ENCODE assay signal across 24 cellular contexts in the genomic region with DNA sequence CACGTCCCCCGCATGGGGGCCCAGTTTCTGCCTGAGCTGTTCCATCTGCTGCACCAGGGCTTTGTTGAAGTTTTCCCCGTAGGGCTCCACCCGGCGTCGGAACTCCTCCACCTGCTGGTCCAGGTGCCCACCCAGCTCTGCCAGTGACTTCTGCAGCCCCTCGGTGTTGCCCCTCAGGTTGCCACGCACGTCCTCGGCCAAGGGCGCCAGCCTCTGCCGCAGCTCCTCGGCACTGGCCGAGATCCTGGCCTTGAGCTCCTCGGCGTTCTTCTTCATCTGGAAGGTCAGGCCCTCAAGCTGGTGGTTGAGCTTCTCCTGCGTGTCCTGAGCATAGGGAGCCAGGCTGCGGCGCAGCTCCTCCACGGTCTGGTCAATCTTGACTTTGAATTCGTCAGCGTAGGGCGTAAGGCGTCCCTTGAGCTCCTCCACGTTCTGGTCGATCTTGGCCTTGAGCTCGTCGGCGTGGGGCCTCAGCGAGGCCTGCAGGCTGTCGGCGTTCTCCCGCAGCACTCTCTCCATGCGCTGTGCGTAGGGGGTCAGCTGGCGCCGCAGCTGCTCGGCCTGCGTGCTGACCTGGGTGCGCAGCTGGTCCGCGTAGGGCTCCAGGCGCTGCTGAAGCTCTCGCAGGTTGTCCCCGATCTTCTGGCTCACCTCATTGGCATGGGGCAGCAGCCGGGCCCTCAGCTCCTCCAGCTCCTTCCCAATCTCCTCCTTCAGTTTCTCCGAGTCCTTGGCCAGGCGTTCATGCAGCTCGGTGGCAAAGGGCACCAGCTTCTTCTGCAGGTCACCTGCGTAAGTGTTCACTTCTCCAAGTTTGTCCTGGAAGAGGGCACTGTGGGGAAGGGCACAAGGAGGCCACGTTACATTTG. TPM values are rescaled to one million over a fixed set of nuclear protein-coding genes. Genes with fewer than 3 reads are reported as not detected.
DNase-seq lines count a peak whose midpoint lies in the region; ATAC-seq, FAIRE-seq and TF ChIP-seq lines count a peak whose summit lies in the region.
"Had no signal": no experiment of that assay in that cellular context is flagged by ENCODE, and none has a peak within 500 bp of the region (broad histone marks: within the 10 kb centered on the region; RNA-seq: fewer than 3 reads in every experiment).

No MANE protein-coding gene starts in this region.

- H3K27ac ChIP-seq in K562 (ENCODE audit: extremely low read depth, low read depth, low read length), result no peak overlapping the region
- H3K27ac ChIP-seq in H1 (ENCODE audit: low read depth, low read length), result no peak overlapping the region
- H3K27ac ChIP-seq: A549, C4-2B, GM23248, HL-60 had no signal

- no peak overlapping the region for H3K14ac ChIP-seq in H1 (ENCODE audit: insufficient read length)

- no peak overlapping the region; the same call in 1 of the 2 replicates for H2AK5ac ChIP-seq in H1 (ENCODE audit: low read depth, low read length)

- FAIRE-seq in K562 (lab: Jason Lieb, UNC) (no peak), H1 (lab: Jason Lieb, UNC) (no peak)
- FAIRE-seq: A549, D721Med, GM12892, GM18507, H54 had no signal

- H3K4me1 ChIP-seq in K562 (replicated peaks in 1 of 2; ENCODE audit: control insufficient read depth in 2 of 2, insufficient read depth in 2 of 2, low read length in 2 of 2) (peaks cover 0 to 13% of the 10 kb centered on the region in 2 experiments; a peak in 3 of 5 replicates), H1 (replicated peaks in 1 of 4; ENCODE audit: control insufficient read depth in 3 of 4, insufficient read depth in 4 of 4, low read length in 3 of 4) (no peaks in the 10 kb centered on the region)
- H3K4me1 ChIP-seq: A549 had no signal

- H4K20me1 ChIP-seq in K562 (replicated peaks; ENCODE audit: control insufficient read depth, insufficient read depth, low read length) (no peaks in the 10 kb centered on the region), H1 (replicated peaks in 1 of 2; ENCODE audit: control insufficient read depth in 1 of 2, insufficient read depth in 2 of 2, low read length in 2 of 2) (no peaks in the 10 kb centered on the region)

- no peaks in the 10 kb centered on the region for H3K9me1 ChIP-seq in K562 (ENCODE audit: control insufficient read depth, insufficient read depth, low read length)

- H3K27me3 ChIP-seq in K562 (ENCODE audit: control insufficient read depth in 2 of 2, insufficient read depth in 2 of 2, low read length in 2 of 2) (peaks cover 0 to 10% of the 10 kb centered on the region in 2 experiments; a peak in 1 of 5 replicates), H1 (replicated peaks in 1 of 4; ENCODE audit: control insufficient read depth in 3 of 4, extremely low read depth in 1 of 4, insufficient read depth in 3 of 4, low read length in 3 of 4) (no peaks in the 10 kb centered on the region)

- H3K23ac ChIP-seq in H1 (ENCODE audit: insufficient read length), result no peak overlapping the region

- no peak overlapping the region for H4K5ac ChIP-seq in H1 (ENCODE audit: insufficient read length, low read depth, low read length)

- H3K23me2 ChIP-seq in H1 (ENCODE audit: low read depth, low read length), result no peaks in the 10 kb centered on the region; the same call in 1 of the 2 replicates

- no peak for TF ChIP-seq RAD21 in K562 (CRISPR knock-in tag; conservative IDR thresholded peaks at IDR 0.05 in 1 of 2, IDR thresholded peaks at IDR 0.05 in 1 of 2)
- no peak for TF ChIP-seq RAD21 in H1 (IDR thresholded peaks at IDR 0.05 in 1 of 2, conservative IDR thresholded peaks at IDR 0.05 in 1 of 2; ENCODE audit: low read depth in 2 of 2, low read length in 2 of 2)

- intact Hi-C loops in K562 (cut with micrococcal nuclease), result no loop called here
- intact Hi-C loops in posterior vena cava (cut with DNase I), result no loop called here

- TF ChIP-seq CTCF in K562 (IDR thresholded peaks at IDR 0.05 in 2 of 3, conservative IDR thresholded peaks at IDR 0.05 in 1 of 3; ENCODE audit: insufficient read depth in 2 of 3, low read depth in 1 of 3, low read length in 3 of 3) (no peak), H1 (IDR thresholded peaks at IDR 0.05; ENCODE audit: control extremely low read depth in 1 of 3, insufficient read depth in 1 of 3, low read depth in 1 of 3, low read length in 3 of 3) (no peak), GM20000 (IDR thresholded peaks at IDR 0.05; ENCODE audit: extremely low read depth, missing control alignments) (no peak)

- TF ChIP-seq EP300 in K562 (IDR thresholded peaks at IDR 0.05; ENCODE audit: low read length) (no peak), H1 (IDR thresholded peaks at IDR 0.05; ENCODE audit: borderline replicate concordance in 1 of 2, low read depth in 2 of 2, low read length in 2 of 2) (no peak)

- in situ Hi-C loops in K562 (cut with MboI), result no loop called here

- H3K9ac ChIP-seq in K562 (ENCODE audit: insufficient read depth in 1 of 2, low read depth in 2 of 2, low read length in 2 of 2) (no peak overlapping the region), H1 (replicated peaks in 1 of 4; ENCODE audit: extremely low read depth in 1 of 4, low read depth in 3 of 4, low read length in 3 of 4) (no peak overlapping the region)
- H3K9ac ChIP-seq: GM23248 had no signal

- H3K79me2 ChIP-seq in K562 (ENCODE audit: control insufficient read depth, insufficient read depth, low read length) (no peaks in the 10 kb centered on the region), H1 (ENCODE audit: control insufficient read depth in 1 of 2, insufficient read depth in 2 of 2, low read length in 2 of 2) (no peaks in the 10 kb centered on the region)

- TF ChIP-seq POLR2A in K562 (conservative IDR thresholded peaks at IDR 0.05) (no peak), H1 (IDR thresholded peaks at IDR 0.05; ENCODE audit: control extremely low read depth in 1 of 2, low read depth in 2 of 2, low read length in 2 of 2) (no peak)

- CTCF ChIA-PET in K562 (lab: Yijun Ruan, JAX; ENCODE audit: low intra/inter-chr PET ratio), result no interaction called here
- CTCF ChIA-PET in H1 (lab: Charles Lee; ENCODE audit: partially characterized antibody), result interaction anchor here (0.7 to 6.9 kb wide), 9 partner anchors 8 to 285 kb away, joined by 3 to 60 read pairs (median 5); a partner anchor contains a TSS

- no peak for ATAC-seq in K562
- ATAC-seq in left lobe of liver, result no peak
- no peak for ATAC-seq in GM18870 (IDR thresholded peaks at IDR 0.05; ENCODE audit: unreplicated experiment)
- ATAC-seq: A549, HCT116 had no signal

- H2BK12ac ChIP-seq in H1 (ENCODE audit: low read depth, low read length), result no peak overlapping the region

- H3K4me3 ChIP-seq in K562 (no peak overlapping the region), H1 (ENCODE audit: extremely low read depth in 1 of 4, insufficient read depth in 2 of 4, low read depth in 3 of 4, low read length in 4 of 4) (no peak overlapping the region)
- H3K4me3 ChIP-seq: A549, GM23248 had no signal

- H4K91ac ChIP-seq in H1 (replicated peaks; ENCODE audit: insufficient read length, low read length), result no peak overlapping the region

- POLR2A ChIA-PET in K562 (lab: Yijun Ruan, JAX), result interaction anchor here (0.6 to 1.2 kb wide), 7 partner anchors 8 to 509 kb away, joined by 3 to 6 read pairs (median 3); a partner anchor contains a TSS
- POLR2A ChIA-PET in H1 (lab: Charles Lee; ENCODE audit: partially characterized antibody), result interaction anchor here (1.1 kb wide), 1 partner anchor 8 kb away, joined by 3 read pairs; a partner anchor contains a TSS

- H2AFZ ChIP-seq in K562 (ENCODE audit: low read depth, low read length) (no peak overlapping the region; the same call in 1 of the 2 replicates), H1 (ENCODE audit: low read length) (no peak overlapping the region)
- H2AFZ ChIP-seq: GM23248 had no signal

- BruUV-seq in K562 (replicated peaks; lab: Mats Ljungman, UMichigan), result no TSS peak

- no peak overlapping the region for H3K56ac ChIP-seq in H1 (replicated peaks; ENCODE audit: insufficient read length, low read depth, low read length)

- H3K4me2 ChIP-seq in K562 (ENCODE audit: insufficient read depth, low read length) (no peak overlapping the region), H1 (ENCODE audit: insufficient read depth in 1 of 2, low read depth in 2 of 2, low read length in 2 of 2) (no peak overlapping the region)
- H3K4me2 ChIP-seq: A549 had no signal

- H3K36me3 ChIP-seq in K562 (ENCODE audit: control insufficient read depth, insufficient read depth, low read length) (no peaks in the 10 kb centered on the region), H1 (ENCODE audit: control insufficient read depth in 2 of 4, insufficient read depth in 4 of 4, low read length in 3 of 4) (no peaks in the 10 kb centered on the region)

- H4K8ac ChIP-seq in H1 (ENCODE audit: extremely low read depth, insufficient read depth, low read length), result peak overlapping the region; percentile 4; the same call in 1 of the 2 replicates

- H3K18ac ChIP-seq in H1 (ENCODE audit: extremely low read depth, low read length), result no peak overlapping the region

- H3K79me1 ChIP-seq in H1 (ENCODE audit: low read depth, low read length), result no peaks in the 10 kb centered on the region

- no peak overlapping the region for H2BK5ac ChIP-seq in H1 (ENCODE audit: low read depth, low read length)

- H2BK120ac ChIP-seq in H1 (replicated peaks; ENCODE audit: low read depth, low read length), result no peak overlapping the region

- H2BK20ac ChIP-seq in H1 (ENCODE audit: low read length), result no peak overlapping the region

- DNase-seq in K562 (ENCODE audit: extremely low read depth in 1 of 4, low spot score in 3 of 4), result no peak
- no peak for DNase-seq in H1 (ENCODE audit: low read depth in 1 of 2, low spot score in 2 of 2)
- peak; percentile 40 for DNase-seq in left lobe of liver (ENCODE audit: low spot score)
- peak; percentile 75 for DNase-seq in posterior vena cava (ENCODE audit: low spot score)
- DNase-seq in NCI-H345 (lab: John Stamatoyannopoulos, UW), result no peak
- no peak for DNase-seq in GM20000 (ENCODE audit: low spot score)
- DNase-seq: AML-193; Caco-2; CD4-positive, alpha-beta T cell; GDM1; GM23248; HFFc6; KBM-7 had no signal

- H3K9me3 ChIP-seq in K562 (replicated peaks; ENCODE audit: control insufficient read depth, insufficient read depth, low read depth, low read length), result no peaks in the 10 kb centered on the region
- no peaks in the 10 kb centered on the region for H3K9me3 ChIP-seq in H1 (ENCODE audit: insufficient read depth in 2 of 2, low read depth in 1 of 2, low read length in 1 of 2)
- H3K9me3 ChIP-seq: A549, Caco-2 had no signal

- 36% methylated on average over 47 of the region's 51 CpGs for WGBS in K562 (ENCODE audit: insufficient coverage, low coverage, missing lambda C conversion rate)
- WGBS in H1 (ENCODE audit: extremely low coverage in 1 of 2, insufficient coverage in 1 of 2, insufficient read length in 1 of 2, insufficient replicate concordance in 2 of 2, low coverage in 1 of 2, low lambda C conversion rate in 2 of 2, missing lambda C conversion rate in 1 of 2), 2 experiments, result 92% methylated on average over 50 of the region's 51 CpGs; no CpG with 5 or more reads in 1 of the 2 experiments

- no peak overlapping the region for H2BK15ac ChIP-seq in H1 (ENCODE audit: low read length)

- H3K4ac ChIP-seq in H1 (replicated peaks; ENCODE audit: insufficient read length, low read depth, low read length), result no peak overlapping the region

RNA-seq across cellular contexts. Expression of a gene that starts 1.8 kb away (rescaled TPM):
- total RNA-seq in K562 (2011; cell fraction: chromatin; rRNA removed; ENCODE audit: low replicate concordance), result 0.32 TPM in 1 of 2 replicates, not detected in the other
- total RNA-seq in K562 (2011; cell fraction: nucleolus; rRNA removed), result not detected in 2 replicates
- total RNA-seq in K562 (2011; cell fraction: nucleoplasm; rRNA removed), result not detected in 2 replicates
- total RNA-seq in K562 (2014; rRNA removed), result not detected in 2 replicates
- not detected in 2 replicates for total RNA-seq in K562 (2014; rRNA removed; fragmentation: Illumina TruSeq; extraction: Trizol)
- total RNA-seq in K562 (2015; rRNA removed; fragmentation: Illumina TruSeq; extraction: Trizol), result not detected in 2 replicates
- not detected in 2 replicates for total RNA-seq in K562 (2021)
- polyA plus RNA-seq in K562 (2011; rRNA removed), result not detected in 2 replicates
- polyA plus RNA-seq in K562 (2011; cell fraction: cytosol; rRNA removed), result not detected in 2 replicates
- not detected in 2 replicates for polyA plus RNA-seq in K562 (2011; cell fraction: nucleus; rRNA removed)
- polyA plus RNA-seq in K562 (2012), result 0.10 TPM in 1 of 2 replicates, not detected in the other
- not detected in 2 replicates for polyA plus RNA-seq in K562 (2014; fragmentation: Illumina TruSeq; extraction: Trizol)
- not detected for polyA plus RNA-seq in K562 (2014; fragmentation: Nextera tagmentation; extraction: Ambion mirVana)
- polyA plus RNA-seq in K562 (2014; rRNA removed), result 0.07 and 0.11 TPM in 2 replicates
- not detected in 2 replicates for polyA minus RNA-seq in K562 (2011; rRNA and poly(A)+ RNA removed)
- not detected in 2 replicates for polyA minus RNA-seq in K562 (2011; cell fraction: cytosol; rRNA and poly(A)+ RNA removed)
- not detected in 2 replicates for polyA minus RNA-seq in K562 (2011; cell fraction: nucleus; rRNA and poly(A)+ RNA removed)
- total RNA-seq in H1 (2021; fragmentation: NEBNext Ultra II Directional; extraction: Animal tissue kit (Norgen Biotek cat#: 25700)), result not detected in 2 replicates
- polyA plus RNA-seq in H1 (2011; rRNA removed), result not detected in 2 replicates
- not detected for polyA plus RNA-seq in H1 (2011; cell fraction: cytosol; rRNA removed)
- not detected for polyA plus RNA-seq in H1 (2011; cell fraction: nucleus; rRNA removed)
- polyA plus RNA-seq in H1 (2012, experiment 1 of 2), result not detected in 4 replicates
- polyA plus RNA-seq in H1 (2012, experiment 2 of 2), result 0.16 TPM
- not detected for polyA plus RNA-seq in H1 (2013, experiment 1 of 2)
- not detected for polyA plus RNA-seq in H1 (2013, experiment 2 of 2)
- polyA minus RNA-seq in H1 (2011; rRNA and poly(A)+ RNA removed), result not detected in 2 replicates
- polyA minus RNA-seq in H1 (2011; cell fraction: cytosol; rRNA and poly(A)+ RNA removed), result not detected
- polyA minus RNA-seq in H1 (2011; cell fraction: nucleus; rRNA and poly(A)+ RNA removed), result not detected
- 102 TPM for total RNA-seq in left lobe of liver
- total RNA-seq in posterior vena cava, result 1 to 10 TPM in 1 of 2 donors, not detected in 1; 2.0 TPM
- total RNA-seq: CD4-positive, alpha-beta T cell; GM23248; HFFc6; HT1080 had no signal
- polyA plus RNA-seq: A549, BJ, GM23248 had no signal

RNA-seq across cellular contexts. Expression of a gene that starts 8.4 kb away (rescaled TPM):
- total RNA-seq in K562 (2011; cell fraction: chromatin; rRNA removed; ENCODE audit: low replicate concordance), result not detected in 2 replicates
- not detected in 2 replicates for total RNA-seq in K562 (2011; cell fraction: nucleolus; rRNA removed)
- not detected in 2 replicates for total RNA-seq in K562 (2011; cell fraction: nucleoplasm; rRNA removed)
- total RNA-seq in K562 (2014; rRNA removed) (not detected in 2 replicates), K562 (2014; rRNA removed; fragmentation: Illumina TruSeq; extraction: Trizol) (not detected in 2 replicates), K562 (2015; rRNA removed; fragmentation: Illumina TruSeq; extraction: Trizol) (not detected in 2 replicates), K562 (2021) (1.1 and 1.7 TPM in 2 replicates), left lobe of liver (11,492 TPM), posterior vena cava (not detected)
- polyA plus RNA-seq in K562 (2011; rRNA removed) (not detected in 2 replicates), K562 (2014; fragmentation: Illumina TruSeq; extraction: Trizol) (not detected in 2 replicates), K562 (2014; fragmentation: Nextera tagmentation; extraction: Ambion mirVana) (not detected), K562 (2014; rRNA removed) (not detected in 2 replicates), H1 (2011; rRNA removed) (not detected in 2 replicates)
- polyA plus RNA-seq in K562 (2011; cell fraction: cytosol; rRNA removed), result not detected in 2 replicates
- not detected in 2 replicates for polyA plus RNA-seq in K562 (2011; cell fraction: nucleus; rRNA removed)
- not detected in 2 replicates for polyA plus RNA-seq in K562 (2012)
- polyA minus RNA-seq in K562 (2011; rRNA and poly(A)+ RNA removed), result not detected in 2 replicates
- polyA minus RNA-seq in K562 (2011; cell fraction: cytosol; rRNA and poly(A)+ RNA removed), result not detected in 2 replicates
- polyA minus RNA-seq in K562 (2011; cell fraction: nucleus; rRNA and poly(A)+ RNA removed), result not detected in 2 replicates
- total RNA-seq in H1 (2021; fragmentation: NEBNext Ultra II Directional; extraction: Animal tissue kit (Norgen Biotek cat#: 25700)), result not detected in 2 replicates
- not detected for polyA plus RNA-seq in H1 (2011; cell fraction: cytosol; rRNA removed)
- polyA plus RNA-seq in H1 (2011; cell fraction: nucleus; rRNA removed), result not detected
- not detected in 4 replicates for polyA plus RNA-seq in H1 (2012, experiment 1 of 2)
- polyA plus RNA-seq in H1 (2012, experiment 2 of 2), result not detected
- not detected for polyA plus RNA-seq in H1 (2013, experiment 1 of 2)
- polyA plus RNA-seq in H1 (2013, experiment 2 of 2), result not detected
- polyA minus RNA-seq in H1 (2011; rRNA and poly(A)+ RNA removed), result not detected in 2 replicates
- not detected for polyA minus RNA-seq in H1 (2011; cell fraction: cytosol; rRNA and poly(A)+ RNA removed)
- not detected for polyA minus RNA-seq in H1 (2011; cell fraction: nucleus; rRNA and poly(A)+ RNA removed)
- total RNA-seq: CD4-positive, alpha-beta T cell; GM23248; HFFc6; HT1080 had no signal
- polyA plus RNA-seq: A549, BJ, GM23248 had no signal

RNA-seq across cellular contexts. Expression of a gene that starts 16.1 kb away (rescaled TPM):
- not detected in 2 replicates for total RNA-seq in K562 (2011; cell fraction: chromatin; rRNA removed; ENCODE audit: low replicate concordance)
- not detected in 2 replicates for total RNA-seq in K562 (2011; cell fraction: nucleolus; rRNA removed)
- total RNA-seq in K562 (2011; cell fraction: nucleoplasm; rRNA removed), result not detected in 2 replicates
- total RNA-seq in K562 (2014; rRNA removed) (not detected in 2 replicates), K562 (2014; rRNA removed; fragmentation: Illumina TruSeq; extraction: Trizol) (not detected in 2 replicates), K562 (2015; rRNA removed; fragmentation: Illumina TruSeq; extraction: Trizol) (not detected in 2 replicates), K562 (2021) (1.8 TPM in 2 replicates), left lobe of liver (9,787 TPM), posterior vena cava (under 1 TPM in 1 of 2 donors, not detected in 1; 0.79 TPM)
- polyA plus RNA-seq in K562 (2011; rRNA removed) (not detected in 2 replicates), K562 (2014; fragmentation: Illumina TruSeq; extraction: Trizol) (not detected in 2 replicates), K562 (2014; fragmentation: Nextera tagmentation; extraction: Ambion mirVana) (not detected), K562 (2014; rRNA removed) (not detected in 2 replicates), H1 (2011; rRNA removed) (0.47 and 0.80 TPM in 2 replicates)
- polyA plus RNA-seq in K562 (2011; cell fraction: cytosol; rRNA removed), result 0.06 TPM in 1 of 2 replicates, not detected in the other
- polyA plus RNA-seq in K562 (2011; cell fraction: nucleus; rRNA removed), result 0.13 and 0.30 TPM in 2 replicates
- 0.14 TPM in 1 of 2 replicates, not detected in the other for polyA plus RNA-seq in K562 (2012)
- not detected in 2 replicates for polyA minus RNA-seq in K562 (2011; rRNA and poly(A)+ RNA removed)
- polyA minus RNA-seq in K562 (2011; cell fraction: cytosol; rRNA and poly(A)+ RNA removed), result 7.8 TPM in 1 of 2 replicates, not detected in the other
- polyA minus RNA-seq in K562 (2011; cell fraction: nucleus; rRNA and poly(A)+ RNA removed), result not detected in 2 replicates
- 0.48 TPM in 1 of 2 replicates, not detected in the other for total RNA-seq in H1 (2021; fragmentation: NEBNext Ultra II Directional; extraction: Animal tissue kit (Norgen Biotek cat#: 25700))
- 0.92 TPM for polyA plus RNA-seq in H1 (2011; cell fraction: cytosol; rRNA removed)
- polyA plus RNA-seq in H1 (2011; cell fraction: nucleus; rRNA removed), result 0.63 TPM
- 1.3 to 1.6 TPM (median 1.5 TPM) in 4 replicates for polyA plus RNA-seq in H1 (2012, experiment 1 of 2)
- 2.1 TPM for polyA plus RNA-seq in H1 (2012, experiment 2 of 2)
- 0.20 TPM for polyA plus RNA-seq in H1 (2013, experiment 1 of 2)
- 0.39 TPM for polyA plus RNA-seq in H1 (2013, experiment 2 of 2)
- polyA minus RNA-seq in H1 (2011; rRNA and poly(A)+ RNA removed), result 0.66 TPM in 1 of 2 replicates, not detected in the other
- polyA minus RNA-seq in H1 (2011; cell fraction: cytosol; rRNA and poly(A)+ RNA removed), result not detected
- polyA minus RNA-seq in H1 (2011; cell fraction: nucleus; rRNA and poly(A)+ RNA removed), result not detected
- total RNA-seq: GM23248, HFFc6 had no signal
- polyA plus RNA-seq: BJ had no signal

RNA-seq across cellular contexts. Expression of a gene that starts 29.6 kb away (rescaled TPM):
- total RNA-seq in K562 (2011; cell fraction: chromatin; rRNA removed; ENCODE audit: low replicate concordance), result not detected in 2 replicates
- not detected in 2 replicates for total RNA-seq in K562 (2011; cell fraction: nucleolus; rRNA removed)
- total RNA-seq in K562 (2011; cell fraction: nucleoplasm; rRNA removed), result not detected in 2 replicates
- total RNA-seq in K562 (2014; rRNA removed), result not detected in 2 replicates
- not detected in 2 replicates for total RNA-seq in K562 (2014; rRNA removed; fragmentation: Illumina TruSeq; extraction: Trizol)
- not detected in 2 replicates for total RNA-seq in K562 (2015; rRNA removed; fragmentation: Illumina TruSeq; extraction: Trizol)
- 0.67 TPM in 1 of 2 replicates, not detected in the other for total RNA-seq in K562 (2021)
- not detected in 2 replicates for polyA plus RNA-seq in K562 (2011; rRNA removed)
- 0.03 TPM in 1 of 2 replicates, not detected in the other for polyA plus RNA-seq in K562 (2011; cell fraction: cytosol; rRNA removed)
- polyA plus RNA-seq in K562 (2011; cell fraction: nucleus; rRNA removed), result not detected in 2 replicates
- not detected in 2 replicates for polyA plus RNA-seq in K562 (2012)
- polyA plus RNA-seq in K562 (2014; fragmentation: Illumina TruSeq; extraction: Trizol), result not detected in 2 replicates
- not detected for polyA plus RNA-seq in K562 (2014; fragmentation: Nextera tagmentation; extraction: Ambion mirVana)
- polyA plus RNA-seq in K562 (2014; rRNA removed), result not detected in 2 replicates
- polyA minus RNA-seq in K562 (2011; rRNA and poly(A)+ RNA removed), result not detected in 2 replicates
- polyA minus RNA-seq in K562 (2011; cell fraction: cytosol; rRNA and poly(A)+ RNA removed), result not detected in 2 replicates
- polyA minus RNA-seq in K562 (2011; cell fraction: nucleus; rRNA and poly(A)+ RNA removed), result not detected in 2 replicates
- 0.15 and 0.21 TPM in 2 replicates for total RNA-seq in H1 (2021; fragmentation: NEBNext Ultra II Directional; extraction: Animal tissue kit (Norgen Biotek cat#: 25700))
- polyA plus RNA-seq in H1 (2011; rRNA removed), result 0.08 and 0.09 TPM in 2 replicates
- 0.17 TPM for polyA plus RNA-seq in H1 (2011; cell fraction: cytosol; rRNA removed)
- 0.24 TPM for polyA plus RNA-seq in H1 (2011; cell fraction: nucleus; rRNA removed)
- 0.14 to 0.15 TPM in 2 of 4 replicates, not detected in the others for polyA plus RNA-seq in H1 (2012, experiment 1 of 2)
- 0.20 TPM for polyA plus RNA-seq in H1 (2012, experiment 2 of 2)
- 0.06 TPM for polyA plus RNA-seq in H1 (2013, experiment 1 of 2)
- polyA plus RNA-seq in H1 (2013, experiment 2 of 2), result 0.06 TPM
- polyA minus RNA-seq in H1 (2011; rRNA and poly(A)+ RNA removed), result 0.12 and 0.22 TPM in 2 replicates
- polyA minus RNA-seq in H1 (2011; cell fraction: cytosol; rRNA and poly(A)+ RNA removed), result not detected
- polyA minus RNA-seq in H1 (2011; cell fraction: nucleus; rRNA and poly(A)+ RNA removed), result 0.60 TPM
- 757 TPM for total RNA-seq in left lobe of liver
- not detected for total RNA-seq in posterior vena cava
- total RNA-seq: CD4-positive, alpha-beta T cell; GM23248; HFFc6; HT1080 had no signal
- polyA plus RNA-seq: A549, BJ, GM23248 had no signal

RNA-seq across cellular contexts. Expression of a gene that starts 33.5 kb away (rescaled TPM):
- 120 and 142 TPM in 2 replicates for total RNA-seq in K562 (2011; cell fraction: chromatin; rRNA removed; ENCODE audit: low replicate concordance)
- 64.1 and 76.7 TPM in 2 replicates for total RNA-seq in K562 (2011; cell fraction: nucleolus; rRNA removed)
- total RNA-seq in K562 (2011; cell fraction: nucleoplasm; rRNA removed), result 77.9 and 94.5 TPM in 2 replicates
- total RNA-seq in K562 (2014; rRNA removed) (67.0 and 80.2 TPM in 2 replicates), K562 (2014; rRNA removed; fragmentation: Illumina TruSeq; extraction: Trizol) (94.1 and 104 TPM in 2 replicates), K562 (2015; rRNA removed; fragmentation: Illumina TruSeq; extraction: Trizol) (83.8 and 85.1 TPM in 2 replicates), K562 (2021) (83.8 and 88.6 TPM in 2 replicates), left lobe of liver (53.4 TPM), posterior vena cava (10 to 100 TPM; 38.8 to 44.6 TPM)
- polyA plus RNA-seq in K562 (2011; rRNA removed) (89.3 and 120 TPM in 2 replicates), K562 (2014; fragmentation: Illumina TruSeq; extraction: Trizol) (83.9 and 96.8 TPM in 2 replicates), K562 (2014; fragmentation: Nextera tagmentation; extraction: Ambion mirVana) (10 to 100 TPM; 13.0 to 17.2 TPM), K562 (2014; rRNA removed) (66.3 and 77.5 TPM in 2 replicates), H1 (2011; rRNA removed) (36.6 and 36.7 TPM in 2 replicates)
- polyA plus RNA-seq in K562 (2011; cell fraction: cytosol; rRNA removed), result 55.3 and 65.6 TPM in 2 replicates
- 95.7 and 103 TPM in 2 replicates for polyA plus RNA-seq in K562 (2011; cell fraction: nucleus; rRNA removed)
- 50.1 and 76.2 TPM in 2 replicates for polyA plus RNA-seq in K562 (2012)
- polyA minus RNA-seq in K562 (2011; rRNA and poly(A)+ RNA removed), result 126 and 135 TPM in 2 replicates
- polyA minus RNA-seq in K562 (2011; cell fraction: cytosol; rRNA and poly(A)+ RNA removed), result 63.5 and 68.0 TPM in 2 replicates
- polyA minus RNA-seq in K562 (2011; cell fraction: nucleus; rRNA and poly(A)+ RNA removed), result 63.0 and 97.1 TPM in 2 replicates
- 70.5 and 81.2 TPM in 2 replicates for total RNA-seq in H1 (2021; fragmentation: NEBNext Ultra II Directional; extraction: Animal tissue kit (Norgen Biotek cat#: 25700))
- 49.0 TPM for polyA plus RNA-seq in H1 (2011; cell fraction: cytosol; rRNA removed)
- polyA plus RNA-seq in H1 (2011; cell fraction: nucleus; rRNA removed), result 38.7 TPM
- polyA plus RNA-seq in H1 (2012, experiment 1 of 2), result 44.9 to 54.2 TPM (median 48.1 TPM) in 4 replicates
- polyA plus RNA-seq in H1 (2012, experiment 2 of 2), result 24.3 TPM
- 33.3 TPM for polyA plus RNA-seq in H1 (2013, experiment 1 of 2)
- 35.5 TPM for polyA plus RNA-seq in H1 (2013, experiment 2 of 2)
- polyA minus RNA-seq in H1 (2011; rRNA and poly(A)+ RNA removed), result 62.4 and 69.3 TPM in 2 replicates
- 46.8 TPM for polyA minus RNA-seq in H1 (2011; cell fraction: cytosol; rRNA and poly(A)+ RNA removed)
- 42.6 TPM for polyA minus RNA-seq in H1 (2011; cell fraction: nucleus; rRNA and poly(A)+ RNA removed)

Comparison
In these comparisons a context has a peak if more than half of its experiments do, and no peak if none do; other contexts are left out.
1. DNase-seq: peak in left lobe of liver (single experiment) and posterior vena cava (single experiment); none in K562 (0 of 4), H1 (0 of 2), NCI-H345 (single experiment) and GM20000 (single experiment).
2. RNA of a gene that starts 1.8 kb away (total RNA-seq): 102 TPM in left lobe of liver (single experiment); 2.0 TPM in posterior vena cava, 0.32 TPM in K562 and not detected in H1; every median in the first group is over 10 times any median in the second.
3. RNA of a gene that starts 8.4 kb away (total RNA-seq): 11,492 TPM in left lobe of liver (single experiment); not detected in posterior vena cava, 1.1 to 1.7 TPM in K562 and not detected in H1; every median in the first group is over 1,000 times any median in the second.
4. RNA of a gene that starts 16.1 kb away (total RNA-seq): 9,787 TPM in left lobe of liver (single experiment); 0.79 TPM in posterior vena cava, 1.8 TPM in K562 and 0.48 TPM in H1; every median in the first group is over 1,000 times any median in the second.